Comparison of ENCODE assay signal across 17 cellular contexts in genomic region chr9:9412241-9412640, GRCh38.
DNase-seq lines count a peak whose midpoint lies in the region; ATAC-seq, FAIRE-seq and TF ChIP-seq lines count a peak whose summit lies in the region.
"Had no signal": no experiment of that assay in that cellular context is flagged by ENCODE, and none has a peak within 500 bp of the region (broad histone marks: within the 10 kb centered on the region; RNA-seq: fewer than 3 reads in every experiment).

No MANE protein-coding gene starts in this region.

- no peaks in the 10 kb centered on the region for H3K36me3 ChIP-seq in MM.1S (replicated peaks; ENCODE audit: insufficient read depth, low read length)
- H3K36me3 ChIP-seq in left lung: no peaks in the 10 kb centered on the region

- H3K27ac ChIP-seq in MM.1S (ENCODE audit: low read length) (no peak overlapping the region), left lung (no peak overlapping the region)
- H3K27ac ChIP-seq: 22Rv1 had no signal

- ATAC-seq in left lung: no peak
- ATAC-seq: GM12878 had no signal

- TF ChIP-seq POLR2A in H54 (IDR thresholded peaks at IDR 0.05; ENCODE audit: low read depth, low read length): no peak

- DNase-seq in NCI-H1105 treated with DMSO at 0.1 percent for 48 hours (lab: John Stamatoyannopoulos, UW) (peak; percentile 41), NCI-H1105 (lab: John Stamatoyannopoulos, UW) (no peak), MM.1S (peak; percentile 38), NCI-H748 (lab: John Stamatoyannopoulos, UW; ENCODE audit: unreplicated experiment) (peak; percentile 68), iPS-NIHi11 (ENCODE audit: low spot score) (peak; percentile 6), H54 (ENCODE audit: insufficient read length, low spot score) (no peak), D721Med (ENCODE audit: insufficient read length, low spot score) (no peak), left lung (no peak)
- DNase-seq: Caco-2, HCEC 1CT, Karpas-422, NCI-H1417 treated with DMSO at 0.1 percent for 48 hours, NCI-H82, SHP77 treated with DMSO at 0.1 percent for 48 hours had no signal

- H3K4me1 ChIP-seq in MM.1S (ENCODE audit: low read length): no peaks in the 10 kb centered on the region
- no peaks in the 10 kb centered on the region for H3K4me1 ChIP-seq in left lung
- H3K4me1 ChIP-seq: Caco-2 had no signal

- H3K27me3 ChIP-seq in MM.1S (replicated peaks; ENCODE audit: insufficient read depth, low read length): no peaks in the 10 kb centered on the region
- no peaks in the 10 kb centered on the region for H3K27me3 ChIP-seq in left lung

- H4K20me1 ChIP-seq in MM.1S (ENCODE audit: insufficient read depth, low read length): no peaks in the 10 kb centered on the region

- no peak for FAIRE-seq in H54 (lab: Jason Lieb, UNC)
- no peak for FAIRE-seq in D721Med (lab: Jason Lieb, UNC)
- FAIRE-seq: GM12878, GM18507 had no signal

- intact Hi-C loops in left lung (cut with DNase I): no loop called here

- no peak overlapping the region for H2AFZ ChIP-seq in MM.1S (ENCODE audit: low read length)

- TF ChIP-seq CTCF in MM.1S (IDR thresholded peaks at IDR 0.05; ENCODE audit: low read length) (no peak), D721Med (IDR thresholded peaks at IDR 0.05; ENCODE audit: insufficient read depth, missing control alignments) (no peak), left lung (IDR thresholded peaks at IDR 0.05) (no peak)

- no peak overlapping the region for H3K9ac ChIP-seq in MM.1S (ENCODE audit: low read length)

- H3K79me2 ChIP-seq in MM.1S (ENCODE audit: low read length): no peaks in the 10 kb centered on the region

- H3K9me3 ChIP-seq in MM.1S (replicated peaks; ENCODE audit: insufficient read depth, low read length): no peaks in the 10 kb centered on the region
- H3K9me3 ChIP-seq in left lung: no peaks in the 10 kb centered on the region
- H3K9me3 ChIP-seq: Caco-2 had no signal

- H3K4me2 ChIP-seq in MM.1S (ENCODE audit: low read depth, low read length): no peak overlapping the region

- H3K9me2 ChIP-seq in MM.1S (replicated peaks; ENCODE audit: insufficient read depth, low read length): no peaks in the 10 kb centered on the region

- H3K4me3 ChIP-seq in MM.1S (ENCODE audit: low read length) (no peak overlapping the region), left lung (no peak overlapping the region)
- H3K4me3 ChIP-seq: GM12878 had no signal

- H3F3A ChIP-seq in MM.1S (ENCODE audit: insufficient read depth, low read length): no peaks in the 10 kb centered on the region

Comparison
In these comparisons a context has a peak if more than half of its experiments do, and no peak if none do; other contexts are left out.
1. DNase-seq: peak in NCI-H1105 treated with DMSO at 0.1 percent for 48 hours (single experiment), MM.1S (single experiment), NCI-H748 (single experiment) and iPS-NIHi11 (single experiment); none in NCI-H1105 (single experiment), H54 (single experiment), D721Med (single experiment) and left lung (0 of 2).